In the genomic region with DNA sequence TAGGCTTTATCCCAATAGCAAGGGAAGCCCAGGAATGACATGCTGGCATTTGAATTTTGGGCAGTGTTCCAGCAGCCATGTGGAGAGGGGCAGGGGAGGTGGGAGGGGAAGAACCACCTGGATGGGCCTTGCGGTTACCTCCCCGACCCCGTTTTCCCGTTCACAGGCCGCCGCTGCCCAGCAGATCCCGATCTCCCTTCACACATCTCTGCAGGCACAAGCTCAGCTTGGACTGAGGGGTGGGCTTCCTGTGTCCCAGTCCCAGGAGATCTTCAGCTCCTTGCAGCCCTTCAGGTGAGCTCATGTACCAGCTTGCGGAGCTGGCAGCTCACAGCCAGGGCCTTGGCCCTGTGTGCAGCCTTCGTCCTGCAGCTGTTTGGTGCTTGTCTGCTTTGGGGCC, we compare ENCODE assay signal across 1 cellular context.
TF ChIP-seq lines count a peak whose summit lies in the region.

No MANE protein-coding gene starts in this region.

TF ChIP-seq in GM23338, 12 proteins besides CTCF, POLR2A, EP300 and RAD21 (continued from another document):
- TF ChIP-seq POLR2AphosphoS5 (IDR thresholded peaks at IDR 0.05; ENCODE audit: low read depth) (no peak; the same call in 1 of the 2 replicates), ZNF331 (CRISPR knock-in tag; IDR thresholded peaks at IDR 0.05; ENCODE audit: low read depth) (no peak), ZNF114 (CRISPR knock-in tag; IDR thresholded peaks at IDR 0.05) (no peak), JUNB (IDR thresholded peaks at IDR 0.05; ENCODE audit: unreplicated experiment) (no peak), EZH2phosphoT487 (IDR thresholded peaks at IDR 0.05; ENCODE audit: unreplicated experiment) (no peak)
- TF ChIP-seq, protein P1, sequence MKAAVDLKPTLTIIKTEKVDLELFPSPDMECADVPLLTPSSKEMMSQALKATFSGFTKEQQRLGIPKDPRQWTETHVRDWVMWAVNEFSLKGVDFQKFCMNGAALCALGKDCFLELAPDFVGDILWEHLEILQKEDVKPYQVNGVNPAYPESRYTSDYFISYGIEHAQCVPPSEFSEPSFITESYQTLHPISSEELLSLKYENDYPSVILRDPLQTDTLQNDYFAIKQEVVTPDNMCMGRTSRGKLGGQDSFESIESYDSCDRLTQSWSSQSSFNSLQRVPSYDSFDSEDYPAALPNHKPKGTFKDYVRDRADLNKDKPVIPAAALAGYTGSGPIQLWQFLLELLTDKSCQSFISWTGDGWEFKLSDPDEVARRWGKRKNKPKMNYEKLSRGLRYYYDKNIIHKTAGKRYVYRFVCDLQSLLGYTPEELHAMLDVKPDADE (IDR thresholded peaks at IDR 0.05) = no peak
- TF ChIP-seq, protein P2, sequence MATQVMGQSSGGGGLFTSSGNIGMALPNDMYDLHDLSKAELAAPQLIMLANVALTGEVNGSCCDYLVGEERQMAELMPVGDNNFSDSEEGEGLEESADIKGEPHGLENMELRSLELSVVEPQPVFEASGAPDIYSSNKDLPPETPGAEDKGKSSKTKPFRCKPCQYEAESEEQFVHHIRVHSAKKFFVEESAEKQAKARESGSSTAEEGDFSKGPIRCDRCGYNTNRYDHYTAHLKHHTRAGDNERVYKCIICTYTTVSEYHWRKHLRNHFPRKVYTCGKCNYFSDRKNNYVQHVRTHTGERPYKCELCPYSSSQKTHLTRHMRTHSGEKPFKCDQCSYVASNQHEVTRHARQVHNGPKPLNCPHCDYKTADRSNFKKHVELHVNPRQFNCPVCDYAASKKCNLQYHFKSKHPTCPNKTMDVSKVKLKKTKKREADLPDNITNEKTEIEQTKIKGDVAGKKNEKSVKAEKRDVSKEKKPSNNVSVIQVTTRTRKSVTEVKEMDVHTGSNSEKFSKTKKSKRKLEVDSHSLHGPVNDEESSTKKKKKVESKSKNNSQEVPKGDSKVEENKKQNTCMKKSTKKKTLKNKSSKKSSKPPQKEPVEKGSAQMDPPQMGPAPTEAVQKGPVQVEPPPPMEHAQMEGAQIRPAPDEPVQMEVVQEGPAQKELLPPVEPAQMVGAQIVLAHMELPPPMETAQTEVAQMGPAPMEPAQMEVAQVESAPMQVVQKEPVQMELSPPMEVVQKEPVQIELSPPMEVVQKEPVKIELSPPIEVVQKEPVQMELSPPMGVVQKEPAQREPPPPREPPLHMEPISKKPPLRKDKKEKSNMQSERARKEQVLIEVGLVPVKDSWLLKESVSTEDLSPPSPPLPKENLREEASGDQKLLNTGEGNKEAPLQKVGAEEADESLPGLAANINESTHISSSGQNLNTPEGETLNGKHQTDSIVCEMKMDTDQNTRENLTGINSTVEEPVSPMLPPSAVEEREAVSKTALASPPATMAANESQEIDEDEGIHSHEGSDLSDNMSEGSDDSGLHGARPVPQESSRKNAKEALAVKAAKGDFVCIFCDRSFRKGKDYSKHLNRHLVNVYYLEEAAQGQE (IDR thresholded peaks at IDR 0.05; ENCODE audit: unreplicated experiment) = no peak
TF ChIP-seq in GM23338: peak in this region for 0.
